29 cellular contexts compared by ENCODE assay signal in the genomic region with DNA sequence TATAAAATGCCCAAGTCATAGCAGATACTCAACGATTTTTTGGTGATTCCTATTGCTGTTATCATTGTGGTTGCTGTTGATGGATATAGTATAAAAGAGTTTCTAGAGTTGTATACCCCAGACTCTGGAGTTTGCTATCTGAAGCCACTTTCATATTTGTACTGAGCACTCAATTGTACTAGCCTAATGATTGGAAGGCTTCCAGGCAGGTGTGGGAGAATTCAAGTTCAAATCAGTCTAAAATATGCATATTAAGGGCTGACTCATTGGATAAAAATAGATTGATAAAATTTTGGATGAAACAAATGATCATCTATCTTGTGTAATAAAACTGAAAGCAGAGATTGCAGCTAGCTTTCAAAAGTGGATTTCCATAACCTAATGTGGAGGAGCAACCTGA.
"Had no signal": no experiment of that assay in that cellular context is flagged by ENCODE, and none has a peak within 500 bp of the region (broad histone marks: within the 10 kb centered on the region; RNA-seq: fewer than 3 reads in every experiment).

No MANE protein-coding gene starts in this region.

- H3K27me3 Mint-ChIP-seq: naive B cell; naive thymus-derived CD8-positive, alpha-beta T cell; natural killer cell treated with Interleukin-12 subunit alpha and Interleukin-12 subunit beta and Interleukin-15 and Interleukin-18, amount 100 ng/mL, for 72 hours; progenitor cell of endocrine pancreas; stimulated activated naive CD8-positive, alpha-beta T cell treated with anti-CD3 and anti-CD28 coated beads, Interleukin-15, amount 100 ng/mL, for 72 hours; type B pancreatic cell had no signal

- H3K9me3 ChIP-seq: neutrophil, pancreas, right lobe of liver, sigmoid colon, spleen, suprapubic skin, testis, tibial artery, transverse colon, upper lobe of right lung, uterus had no signal

- H3K27ac ChIP-seq: neutrophil, pancreas, right lobe of liver, sigmoid colon, skin epidermis, spleen, suprapubic skin, testis, tibial artery, transverse colon, upper lobe of right lung, uterus had no signal

- H3K4me1 ChIP-seq: pancreas, sigmoid colon, spleen, suprapubic skin, testis, tibial artery, transverse colon, upper lobe of right lung, uterus had no signal

- DNase-seq: naive B cell; naive thymus-derived CD8-positive, alpha-beta T cell; nephron progenitor cell; pancreas; right cardiac atrium; right lobe of liver; sigmoid colon; spleen; stimulated activated CD4-positive, alpha-beta T cell treated with anti-CD3 and anti-CD28 coated beads, Interleukin-12 subunit alpha, Interleukin-12 subunit beta, amount 100 ng/mL, for 4 hours; stimulated activated CD4-positive, alpha-beta T cell treated with anti-CD3 and anti-CD28 coated beads, Interleukin-1b, Interleukin-23, amount 100 ng/mL, for 48 hours; stimulated activated CD4-positive, alpha-beta T cell treated with anti-CD3 and anti-CD28 coated beads, Interleukin-2, amount 100 ng/mL, for 48 hours; stimulated activated CD4-positive, alpha-beta T cell treated with anti-CD3 and anti-CD28 coated beads, Interleukin-4, amount 100 ng/mL, for 24 hours; stimulated activated naive CD4-positive, alpha-beta T cell; stimulated activated naive CD8-positive, alpha-beta T cell treated with anti-CD3 and anti-CD28 coated beads, Interleukin-15, amount 100 ng/mL, for 72 hours; stimulated activated naive CD8-positive, alpha-beta T cell treated with anti-CD3 and anti-CD28 coated beads, Interleukin-15, Interleukin-2, amounts not matched to agents 100 U/mL and 50 U/mL, for 24 hours; testis; tibial artery; transverse colon; upper lobe of right lung; uterus had no signal

- H3K27ac Mint-ChIP-seq: natural killer cell treated with Interleukin-12 subunit alpha and Interleukin-12 subunit beta and Interleukin-15 and Interleukin-18, amount 100 ng/mL, for 72 hours; nephron progenitor cell; progenitor cell of endocrine pancreas; stimulated activated effector memory CD8-positive, alpha-beta T cell treated with anti-CD3 and anti-CD28 coated beads, Interleukin-12 subunit alpha, Interleukin-12 subunit beta, amount 100 ng/mL, for 72 hours; type B pancreatic cell had no signal

- ATAC-seq: naive thymus-derived CD8-positive, alpha-beta T cell; natural killer cell treated with Interleukin-12 subunit alpha and Interleukin-12 subunit beta and Interleukin-15 and Interleukin-18, amount 100 ng/mL, for 72 hours; pancreas; right cardiac atrium; right lobe of liver; stimulated activated effector memory CD8-positive, alpha-beta T cell treated with anti-CD3 and anti-CD28 coated beads, Interleukin-12 subunit alpha, Interleukin-12 subunit beta, amount 100 ng/mL, for 72 hours; stimulated activated naive CD8-positive, alpha-beta T cell treated with anti-CD3 and anti-CD28 coated beads, Interleukin-15, amount 100 ng/mL, for 72 hours; stimulated activated naive CD8-positive, alpha-beta T cell treated with anti-CD3 and anti-CD28 coated beads, Interleukin-15, Interleukin-2, amounts not matched to agents 100 U/mL and 50 U/mL, for 24 hours; upper lobe of right lung had no signal

- H3K4me1 Mint-ChIP-seq: nephron progenitor cell, neural crest cell had no signal

- H3K4me3 Mint-ChIP-seq: naive B cell; naive thymus-derived CD8-positive, alpha-beta T cell; natural killer cell treated with Interleukin-12 subunit alpha and Interleukin-12 subunit beta and Interleukin-15 and Interleukin-18, amount 100 ng/mL, for 72 hours; nephron progenitor cell; neural crest cell; stimulated activated effector memory CD8-positive, alpha-beta T cell treated with anti-CD3 and anti-CD28 coated beads, Interleukin-12 subunit alpha, Interleukin-12 subunit beta, amount 100 ng/mL, for 72 hours; stimulated activated naive CD8-positive, alpha-beta T cell treated with anti-CD3 and anti-CD28 coated beads, Interleukin-15, amount 100 ng/mL, for 72 hours; type B pancreatic cell had no signal

- H3K27me3 ChIP-seq: neutrophil, pancreas, right lobe of liver, sigmoid colon, spleen, suprapubic skin, testis, tibial artery, transverse colon, upper lobe of right lung, uterus had no signal

- H3K9me3 Mint-ChIP-seq: naive thymus-derived CD8-positive, alpha-beta T cell; natural killer cell treated with Interleukin-12 subunit alpha and Interleukin-12 subunit beta and Interleukin-15 and Interleukin-18, amount 100 ng/mL, for 72 hours; nephron progenitor cell; neural crest cell; stimulated activated effector memory CD8-positive, alpha-beta T cell treated with anti-CD3 and anti-CD28 coated beads, Interleukin-12 subunit alpha, Interleukin-12 subunit beta, amount 100 ng/mL, for 72 hours; stimulated activated naive CD8-positive, alpha-beta T cell treated with anti-CD3 and anti-CD28 coated beads, Interleukin-15, amount 100 ng/mL, for 72 hours; type B pancreatic cell had no signal

- H3K36me3 Mint-ChIP-seq: naive thymus-derived CD8-positive, alpha-beta T cell; natural killer cell treated with Interleukin-12 subunit alpha and Interleukin-12 subunit beta and Interleukin-15 and Interleukin-18, amount 100 ng/mL, for 72 hours; stimulated activated effector memory CD8-positive, alpha-beta T cell treated with anti-CD3 and anti-CD28 coated beads, Interleukin-12 subunit alpha, Interleukin-12 subunit beta, amount 100 ng/mL, for 72 hours; type B pancreatic cell had no signal

- H3K36me3 ChIP-seq: neutrophil, pancreas, right lobe of liver, sigmoid colon, spleen, suprapubic skin, tibial artery, transverse colon, upper lobe of right lung, uterus had no signal

- H3K4me3 ChIP-seq: pancreas, right lobe of liver, sigmoid colon, skin epidermis, smooth muscle cell, spleen, suprapubic skin, testis, tibial artery, transverse colon, upper lobe of right lung, uterus had no signal
